ENCODE assay signal across 1 cellular context in the genomic region with DNA sequence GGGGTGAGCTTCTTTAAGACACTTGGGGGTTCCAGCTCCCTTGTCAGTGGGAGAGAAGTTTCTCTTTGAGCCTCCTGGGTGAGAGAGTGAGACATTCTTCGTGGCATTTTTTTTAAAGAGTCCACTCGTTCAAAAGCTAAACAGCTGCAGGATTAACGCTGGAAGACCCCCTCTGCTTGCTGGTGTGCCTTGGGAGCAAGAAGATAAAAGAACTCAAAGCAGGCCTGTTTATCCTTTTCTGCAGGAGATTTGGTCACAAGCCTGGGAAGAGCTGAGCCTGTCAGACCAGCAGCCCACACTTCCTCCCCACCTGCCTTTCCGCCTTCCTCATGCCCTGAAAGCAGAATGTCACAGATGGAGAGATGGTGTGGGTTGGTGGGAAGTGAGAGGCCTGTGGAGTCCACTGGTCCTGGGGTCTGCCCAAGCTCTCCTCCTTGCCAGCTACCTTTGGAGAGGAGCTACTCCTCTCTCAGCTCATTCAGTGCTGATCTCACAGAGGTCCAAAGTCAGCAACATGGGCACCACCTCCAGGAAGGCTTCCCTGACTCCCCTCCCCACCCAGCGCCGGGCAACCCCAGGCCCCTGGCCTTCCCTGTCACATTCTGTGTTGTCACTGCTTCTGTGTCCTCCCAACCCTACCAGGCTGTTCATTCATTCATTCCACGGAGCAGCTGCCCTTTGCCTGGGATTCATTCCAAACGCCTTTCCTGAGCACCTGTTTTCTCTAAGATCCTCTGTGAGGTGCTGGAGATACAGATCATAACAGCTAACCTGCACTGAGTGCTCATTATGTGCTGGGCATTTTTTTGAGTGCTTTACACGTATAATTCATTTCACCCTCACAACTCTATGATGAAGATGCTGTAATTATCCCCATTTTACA.
A peak's percentile ranks its signal among the peaks of the same experiment; 100 is the strongest.
TF ChIP-seq lines count a peak whose summit lies in the region.

No MANE protein-coding gene starts in this region.

TF ChIP-seq in A549, 52 proteins besides CTCF, POLR2A, EP300 and RAD21:
- TF ChIP-seq PHF8 (IDR thresholded peaks at IDR 0.05; ENCODE audit: borderline replicate concordance, low read depth) (no peak), ZFP36 (IDR thresholded peaks at IDR 0.05; ENCODE audit: borderline replicate concordance, partially characterized antibody) (peak; percentile 56)
